In the genomic region with DNA sequence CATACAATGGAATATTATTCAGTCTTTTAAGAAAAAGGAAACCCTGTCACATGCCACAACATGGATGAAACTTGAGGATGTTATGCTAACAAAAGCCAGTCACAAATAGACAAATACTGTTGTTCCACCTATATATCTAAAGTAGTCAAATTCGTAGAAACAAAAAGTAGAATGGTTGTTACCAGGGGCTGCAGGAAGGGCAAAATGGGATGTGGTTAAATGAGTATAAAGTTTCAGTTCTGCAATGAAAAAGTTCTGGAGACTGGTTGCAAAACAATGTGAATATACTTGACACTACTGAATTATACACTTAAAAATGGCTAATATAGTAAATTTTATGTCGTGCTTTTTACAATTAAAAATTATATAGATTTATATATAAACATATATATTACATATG, we compare ENCODE assay signal across 13 cellular contexts. TPM values are rescaled to one million over a fixed set of nuclear protein-coding genes. Genes with fewer than 3 reads are reported as not detected.
DNase-seq lines count a peak whose midpoint lies in the region; ATAC-seq lines count a peak whose summit lies in the region.
"Had no signal": no experiment of that assay in that cellular context is flagged by ENCODE, and none has a peak within 500 bp of the region (broad histone marks: within the 10 kb centered on the region; RNA-seq: fewer than 3 reads in every experiment).

No MANE protein-coding gene starts in this region.

- no peaks in the 10 kb centered on the region for H3K4me1 ChIP-seq in aorta (ENCODE audit: control insufficient read depth in 1 of 2, insufficient read depth in 2 of 2, low read length in 2 of 2)
- H3K4me1 ChIP-seq: uterus had no signal

- H3K27ac ChIP-seq in aorta (ENCODE audit: low read depth in 1 of 2, low read length in 2 of 2) = no peak overlapping the region
- H3K27ac ChIP-seq: SK-N-MC, uterus had no signal

- intact Hi-C loops in aorta (cut with DNase I) = no loop called here
- intact Hi-C loops in Right ventricle myocardium superior (cut with DNase I) = no loop called here

- H3K27me3 ChIP-seq in aorta (ENCODE audit: control insufficient read depth in 1 of 2, insufficient read depth in 2 of 2, low read length in 1 of 2) = no peaks in the 10 kb centered on the region
- H3K27me3 ChIP-seq: uterus had no signal

- 69 to 80% methylated on average over 2 of the region's 2 CpGs for WGBS in aorta, 2 donors

- no peaks in the 10 kb centered on the region for H3K9me3 ChIP-seq in aorta (ENCODE audit: control insufficient read depth, low read length)
- H3K9me3 ChIP-seq: uterus had no signal

- peak; percentile 87 for ATAC-seq in GM18868 (IDR thresholded peaks at IDR 0.05; ENCODE audit: unreplicated experiment)
- ATAC-seq in GM21737 (IDR thresholded peaks at IDR 0.05; ENCODE audit: unreplicated experiment) = peak; percentile 94
- peak; percentile 77 for ATAC-seq in HG03196 (IDR thresholded peaks at IDR 0.05; ENCODE audit: unreplicated experiment)
- no peak for ATAC-seq in aorta (ENCODE audit: low FRiP score)
- no peak for ATAC-seq in Right ventricle myocardium superior (ENCODE audit: poor library complexity)
- ATAC-seq: left lobe of liver had no signal

- H3K4me3 ChIP-seq in aorta (ENCODE audit: low read length in 2 of 2) = no peak overlapping the region
- H3K4me3 ChIP-seq: SK-N-MC, uterus had no signal

- DNase-seq in SIG-M5 (lab: John Stamatoyannopoulos, UW) (peak; percentile 4), aorta (no peak), Right ventricle myocardium superior (no peak)
- DNase-seq in effector CD4-positive, alpha-beta T cell = no peak
- DNase-seq in activated CD4-positive, alpha-beta T cell treated with anti-CD3 and anti-CD28 coated beads, Interleukin-2, amount 50 U/mL, for 48 hours = no peak
- DNase-seq: NCI-H2107, uterus had no signal

- H3K36me3 ChIP-seq in aorta (ENCODE audit: control insufficient read depth in 1 of 2, insufficient read depth in 2 of 2, low read length in 1 of 2) = no peaks in the 10 kb centered on the region
- H3K36me3 ChIP-seq: uterus had no signal

RNA-seq across cellular contexts. Expression of gene SPOCK3, which starts 12.2 kb away (rescaled TPM):
- total RNA-seq in aorta = not detected
- not detected for polyA plus RNA-seq in aorta
- not detected for total RNA-seq in Right ventricle myocardium superior
- total RNA-seq: left lobe of liver, osteocyte had no signal

Comparison
In these comparisons a context has a peak if more than half of its experiments do, and no peak if none do; other contexts are left out.
1. ATAC-seq: peak in GM18868 (single experiment), GM21737 (single experiment) and HG03196 (single experiment); none in aorta (single experiment) and Right ventricle myocardium superior (single experiment).